21 cellular contexts compared by ENCODE assay signal in the genomic region with DNA sequence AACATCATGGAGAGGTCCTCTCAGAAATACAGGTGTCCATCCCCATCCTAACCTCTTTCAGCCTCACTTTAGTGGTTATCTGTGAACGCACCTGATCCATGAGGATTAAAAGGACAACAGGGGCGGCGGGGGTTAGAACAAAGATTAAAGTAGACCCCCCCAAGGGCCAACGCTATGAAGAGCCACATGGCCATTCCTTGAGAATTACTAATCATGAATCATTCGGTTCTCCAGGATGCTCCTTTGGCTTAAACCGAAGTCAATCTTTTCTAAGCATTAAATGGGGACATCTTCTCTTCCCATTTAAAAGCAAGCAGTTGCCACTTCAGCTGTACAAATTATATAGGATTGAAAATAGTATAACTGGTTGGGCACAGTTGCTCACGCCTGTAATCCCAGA.
DNase-seq lines count a peak whose midpoint lies in the region; ATAC-seq and TF ChIP-seq lines count a peak whose summit lies in the region.
"Had no signal": no experiment of that assay in that cellular context is flagged by ENCODE, and none has a peak within 500 bp of the region (broad histone marks: within the 10 kb centered on the region; RNA-seq: fewer than 3 reads in every experiment).

No MANE protein-coding gene starts in this region.

- peaks cover 3% of the 10 kb centered on the region for H3K36me3 Mint-ChIP-seq in HFFc6 (ENCODE audit: low read depth)
- H3K36me3 Mint-ChIP-seq: natural killer cell; stimulated activated effector memory CD8-positive, alpha-beta T cell treated with anti-CD3 and anti-CD28 coated beads, Interleukin-12 subunit alpha, Interleukin-12 subunit beta, amount 100 ng/mL, for 72 hours had no signal

- peaks cover 3% of the 10 kb centered on the region for H3K27me3 Mint-ChIP-seq in HFFc6 (ENCODE audit: insufficient read depth)
- H3K27me3 Mint-ChIP-seq: CD4-positive, CD25-positive, alpha-beta regulatory T cell; central memory CD8-positive, alpha-beta T cell had no signal

- peak overlapping the region; percentile 91 for H3K27ac Mint-ChIP-seq in HFFc6
- H3K27ac Mint-ChIP-seq: natural killer cell; stimulated activated effector memory CD8-positive, alpha-beta T cell treated with anti-CD3 and anti-CD28 coated beads, Interleukin-12 subunit alpha, Interleukin-12 subunit beta, amount 100 ng/mL, for 72 hours had no signal

- DNase-seq in ACHN = peak; percentile 20
- peak; percentile 62 for DNase-seq in HFFc6
- peak; percentile 46 for DNase-seq in hepatic stellate cell (ENCODE audit: low spot score)
- DNase-seq in activated CD8-positive, alpha-beta memory T cell treated with anti-CD3 and anti-CD28 coated beads, Interleukin-2, amount 50 U/mL, for 48 hours = no peak
- no peak for DNase-seq in GM10248 (ENCODE audit: extremely low spot score)
- no peak for DNase-seq in DMS114 treated with DMSO at 0.1 percent for 48 hours (lab: John Stamatoyannopoulos, UW; ENCODE audit: unreplicated experiment)
- no peak for DNase-seq in HEK293T (ENCODE audit: extremely low spot score)
- DNase-seq: activated naive CD4-positive, alpha-beta T cell treated with Interleukin-2 at 50 U/mL for 16 hours; anterior cingulate cortex; CD4-positive, CD25-positive, alpha-beta regulatory T cell; DMS 273 treated with DMSO at 0.1 percent for 48 hours; GOT3; natural killer cell; NCI-H1417; NCI-H526; pancreas; right lobe of liver; SHP77 treated with DMSO at 0.1 percent for 48 hours had no signal

- CTCF ChIA-PET in GM10248 (lab: Yijun Ruan, JAX) (interaction anchor here (1.5 kb wide), 1 partner anchor 11 kb away, joined by 4 read pairs; no protein-coding TSS in a partner anchor), HEK293T (lab: Yijun Ruan, JAX) (no interaction called here)

- peaks cover 65% of the 10 kb centered on the region for H3K4me1 Mint-ChIP-seq in HFFc6 (ENCODE audit: low read depth)

- TF ChIP-seq CTCF in HFFc6 (IDR thresholded peaks at IDR 0.05) (no peak), GM10248 (IDR thresholded peaks at IDR 0.05; ENCODE audit: control extremely low read depth, extremely low read depth, low read depth, missing control alignments) (no peak)

- H3K4me3 Mint-ChIP-seq in HFFc6 = peak overlapping the region; percentile 55
- H3K4me3 Mint-ChIP-seq: central memory CD8-positive, alpha-beta T cell; natural killer cell; stimulated activated effector memory CD8-positive, alpha-beta T cell treated with anti-CD3 and anti-CD28 coated beads, Interleukin-12 subunit alpha, Interleukin-12 subunit beta, amount 100 ng/mL, for 72 hours had no signal

- peak; percentile 40 for ATAC-seq in SK-N-SH treated with all-trans-retinoic acid at 6 μM for 48 hours
- ATAC-seq: natural killer cell; pancreas; right lobe of liver; stimulated activated effector memory CD8-positive, alpha-beta T cell treated with anti-CD3 and anti-CD28 coated beads, Interleukin-12 subunit alpha, Interleukin-12 subunit beta, amount 100 ng/mL, for 72 hours had no signal

- in situ Hi-C loops in ACHN (cut with HindIII; ENCODE audit: low pct_ligation_motif_present, low pct_unique_long_range_greater_than_20kb, low sequenced_read_pairs) = no loop called here

- POLR2A ChIA-PET in GM10248 (lab: Yijun Ruan, JAX) = interaction anchor here (0.5 kb wide), 1 partner anchor 57 kb away, joined by 3 read pairs; no protein-coding TSS in a partner anchor
- POLR2A ChIA-PET in HEK293T (lab: Yijun Ruan, JAX) = no interaction called here

- no peaks in the 10 kb centered on the region for H3K9me3 Mint-ChIP-seq in HFFc6
- H3K9me3 Mint-ChIP-seq: central memory CD8-positive, alpha-beta T cell; stimulated activated effector memory CD8-positive, alpha-beta T cell treated with anti-CD3 and anti-CD28 coated beads, Interleukin-12 subunit alpha, Interleukin-12 subunit beta, amount 100 ng/mL, for 72 hours had no signal

TF ChIP-seq in SK-N-SH treated with all-trans-retinoic acid at 6 μM for 48 hours, 23 proteins besides CTCF, POLR2A, EP300 and RAD21 (continues in another document):
- TF ChIP-seq GLIS3 (CRISPR knock-in tag; IDR thresholded peaks at IDR 0.05) = no peak
- TF ChIP-seq, protein P1, sequence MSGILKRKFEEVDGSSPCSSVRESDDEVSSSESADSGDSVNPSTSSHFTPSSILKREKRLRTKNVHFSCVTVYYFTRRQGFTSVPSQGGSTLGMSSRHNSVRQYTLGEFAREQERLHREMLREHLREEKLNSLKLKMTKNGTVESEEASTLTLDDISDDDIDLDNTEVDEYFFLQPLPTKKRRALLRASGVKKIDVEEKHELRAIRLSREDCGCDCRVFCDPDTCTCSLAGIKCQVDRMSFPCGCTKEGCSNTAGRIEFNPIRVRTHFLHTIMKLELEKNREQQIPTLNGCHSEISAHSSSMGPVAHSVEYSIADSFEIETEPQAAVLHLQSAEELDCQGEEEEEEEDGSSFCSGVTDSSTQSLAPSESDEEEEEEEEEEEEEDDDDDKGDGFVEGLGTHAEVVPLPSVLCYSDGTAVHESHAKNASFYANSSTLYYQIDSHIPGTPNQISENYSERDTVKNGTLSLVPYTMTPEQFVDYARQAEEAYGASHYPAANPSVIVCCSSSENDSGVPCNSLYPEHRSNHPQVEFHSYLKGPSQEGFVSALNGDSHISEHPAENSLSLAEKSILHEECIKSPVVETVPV (CRISPR knock-in tag; IDR thresholded peaks at IDR 0.05) = no peak
- no peak for TF ChIP-seq ESRRG (CRISPR knock-in tag; IDR thresholded peaks at IDR 0.05)
- TF ChIP-seq ZNF8 (CRISPR knock-in tag; IDR thresholded peaks at IDR 0.05) = no peak
- TF ChIP-seq, protein P2, sequence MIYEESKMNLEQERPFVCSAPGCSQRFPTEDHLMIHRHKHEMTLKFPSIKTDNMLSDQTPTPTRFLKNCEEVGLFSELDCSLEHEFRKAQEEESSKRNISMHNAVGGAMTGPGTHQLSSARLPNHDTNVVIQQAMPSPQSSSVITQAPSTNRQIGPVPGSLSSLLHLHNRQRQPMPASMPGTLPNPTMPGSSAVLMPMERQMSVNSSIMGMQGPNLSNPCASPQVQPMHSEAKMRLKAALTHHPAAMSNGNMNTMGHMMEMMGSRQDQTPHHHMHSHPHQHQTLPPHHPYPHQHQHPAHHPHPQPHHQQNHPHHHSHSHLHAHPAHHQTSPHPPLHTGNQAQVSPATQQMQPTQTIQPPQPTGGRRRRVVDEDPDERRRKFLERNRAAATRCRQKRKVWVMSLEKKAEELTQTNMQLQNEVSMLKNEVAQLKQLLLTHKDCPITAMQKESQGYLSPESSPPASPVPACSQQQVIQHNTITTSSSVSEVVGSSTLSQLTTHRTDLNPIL (CRISPR knock-in tag; IDR thresholded peaks at IDR 0.05; ENCODE audit: low read depth) = no peak
- no peak for TF ChIP-seq ZNF70 (CRISPR knock-in tag; IDR thresholded peaks at IDR 0.05)

TF ChIP-seq in HEK293T, 16 proteins besides CTCF, POLR2A, EP300 and RAD21:
- TF ChIP-seq LEF1 (IDR thresholded peaks at IDR 0.05; ENCODE audit: borderline replicate concordance) (no peak), FOXA1 (IDR thresholded peaks at IDR 0.05) (no peak), ARNT (IDR thresholded peaks at IDR 0.05) (no peak), FOXK2 (IDR thresholded peaks at IDR 0.05) (no peak), SP1 (IDR thresholded peaks at IDR 0.05) (no peak), ZNF384 (IDR thresholded peaks at IDR 0.05) (no peak), HDGF (IDR thresholded peaks at IDR 0.05; ENCODE audit: borderline replicate concordance) (no peak), ELF4 (IDR thresholded peaks at IDR 0.05) (no peak), NFRKB (IDR thresholded peaks at IDR 0.05) (no peak), BHLHE40 (IDR thresholded peaks at IDR 0.05; ENCODE audit: borderline replicate concordance) (no peak), SUZ12 (IDR thresholded peaks at IDR 0.05) (no peak), TARDBP (IDR thresholded peaks at IDR 0.05) (no peak), CTBP1 (IDR thresholded peaks at IDR 0.05; ENCODE audit: borderline replicate concordance) (no peak), FOXM1 (IDR thresholded peaks at IDR 0.05; ENCODE audit: borderline replicate concordance) (no peak)

Comparison
In these comparisons a context has a peak if more than half of its experiments do, and no peak if none do; other contexts are left out.
1. DNase-seq: peak in ACHN (single experiment), HFFc6 (single experiment) and hepatic stellate cell (single experiment); none in activated CD8-positive, alpha-beta memory T cell treated with anti-CD3 and anti-CD28 coated beads, Interleukin-2, amount 50 U/mL, for 48 hours (single experiment), GM10248 (single experiment), DMS114 treated with DMSO at 0.1 percent for 48 hours (single experiment) and HEK293T (single experiment).